ENCODE assay signal across 9 cellular contexts in the genomic region with DNA sequence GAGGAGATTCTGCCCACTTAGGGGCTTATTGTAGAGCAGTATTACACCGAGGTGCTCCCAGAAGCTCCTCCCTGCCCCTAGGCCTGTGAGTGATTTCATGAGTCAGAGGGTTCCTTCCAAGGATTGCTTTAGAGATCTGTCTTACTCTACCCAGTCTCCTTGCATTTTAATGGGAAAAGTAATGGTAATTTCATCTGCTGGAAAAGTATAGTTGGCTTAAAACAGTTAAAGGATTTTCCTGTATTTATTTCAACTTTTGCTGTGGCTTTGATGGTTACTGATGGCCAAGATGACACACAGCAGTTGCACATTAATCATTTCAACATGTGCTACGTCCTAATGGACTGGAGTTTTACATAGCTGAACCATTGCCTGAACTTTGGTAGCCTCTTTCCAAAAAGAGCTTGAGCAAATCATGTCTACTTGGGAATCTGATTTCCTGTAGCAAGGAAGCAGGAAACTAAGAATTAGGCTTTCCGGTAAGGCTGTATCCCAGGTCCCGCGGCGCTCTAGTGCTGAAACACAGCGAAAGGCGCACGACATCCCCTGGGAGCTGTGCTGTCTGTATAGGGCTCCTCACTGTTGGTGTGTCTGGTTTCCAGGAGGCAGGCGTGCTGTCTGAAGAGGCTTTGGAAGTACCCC. TPM values are rescaled to one million over a fixed set of nuclear protein-coding genes. Genes with fewer than 3 reads are reported as not detected.
DNase-seq lines count a peak whose midpoint lies in the region; ATAC-seq, FAIRE-seq and TF ChIP-seq lines count a peak whose summit lies in the region.
"Had no signal": no experiment of that assay in that cellular context is flagged by ENCODE, and none has a peak within 500 bp of the region (broad histone marks: within the 10 kb centered on the region; RNA-seq: fewer than 3 reads in every experiment).

No MANE protein-coding gene starts in this region.

- no peak for TF ChIP-seq RAD21 in K562 (CRISPR knock-in tag; conservative IDR thresholded peaks at IDR 0.05 in 1 of 2, IDR thresholded peaks at IDR 0.05 in 1 of 2)

- POLR2A ChIA-PET in K562 (lab: Yijun Ruan, JAX) = no interaction called here

- no peak for FAIRE-seq in K562 (lab: Jason Lieb, UNC)

- H3K79me2 ChIP-seq in DND-41 (ENCODE audit: insufficient read depth, low read length) (peaks cover 69% of the 10 kb centered on the region), K562 (ENCODE audit: control insufficient read depth, insufficient read depth, low read length) (no peaks in the 10 kb centered on the region)

- no peak for TF ChIP-seq EP300 in K562 (IDR thresholded peaks at IDR 0.05; ENCODE audit: low read length)

- DNase-seq in DND-41 (peak; percentile 51), K562 (ENCODE audit: extremely low read depth in 1 of 4, low spot score in 3 of 4) (no peak), myocyte (ENCODE audit: low read depth) (peak; percentile 75), mesenteric fat pad (ENCODE audit: low spot score) (no peak), prostate gland (ENCODE audit: low spot score) (no peak), NCI-H1694 treated with DMSO at 0.1 percent for 48 hours (lab: John Stamatoyannopoulos, UW) (no peak)
- DNase-seq: Karpas-422 had no signal

- TF ChIP-seq POLR2A in K562 (conservative IDR thresholded peaks at IDR 0.05) = no peak
- TF ChIP-seq POLR2A in prostate gland (IDR thresholded peaks at IDR 0.05) = no peak

- H3K9me3 ChIP-seq in DND-41 (ENCODE audit: insufficient read depth, low read length, severe bottlenecking) = no peaks in the 10 kb centered on the region
- H3K9me3 ChIP-seq in HUES64 (ENCODE audit: insufficient read depth, low read depth, low read length) = no peaks in the 10 kb centered on the region
- H3K9me3 ChIP-seq in K562 (replicated peaks; ENCODE audit: control insufficient read depth, insufficient read depth, low read depth, low read length) = no peaks in the 10 kb centered on the region
- no peaks in the 10 kb centered on the region for H3K9me3 ChIP-seq in prostate gland

- H3K9me1 ChIP-seq in K562 (ENCODE audit: control insufficient read depth, insufficient read depth, low read length) = no peaks in the 10 kb centered on the region

- H3K36me3 ChIP-seq in DND-41 (ENCODE audit: insufficient read depth, low read length) (peaks cover 5% of the 10 kb centered on the region), HUES64 (ENCODE audit: insufficient read depth, low read length) (no peaks in the 10 kb centered on the region), K562 (ENCODE audit: control insufficient read depth, insufficient read depth, low read length) (no peaks in the 10 kb centered on the region), prostate gland (no peaks in the 10 kb centered on the region)

- ATAC-seq in DND-41 (ENCODE audit: insufficient read depth, low read depth) (peak; percentile 29; the same call in 2 of the 3 replicates), K562 (no peak), HG03469 (IDR thresholded peaks at IDR 0.05; ENCODE audit: unreplicated experiment) (no peak)

- intact Hi-C loops in K562 (cut with micrococcal nuclease) (no loop called here), prostate gland (cut with DNase I) (loop anchor here (5.0 kb wide), 1 partner anchor 40 kb away; no protein-coding TSS in a partner anchor)

- no TSS peak for BruUV-seq in K562 (replicated peaks; lab: Mats Ljungman, UMichigan)

- H4K20me1 ChIP-seq in DND-41 (ENCODE audit: insufficient read depth, low read length) = no peaks in the 10 kb centered on the region
- no peaks in the 10 kb centered on the region for H4K20me1 ChIP-seq in K562 (replicated peaks; ENCODE audit: control insufficient read depth, insufficient read depth, low read length)

- no peak overlapping the region; the same call in 1 of the 2 replicates for H2AFZ ChIP-seq in DND-41 (ENCODE audit: low read depth, low read length)
- no peak overlapping the region for H2AFZ ChIP-seq in K562 (ENCODE audit: low read depth, low read length)

- TF ChIP-seq CTCF in DND-41 (IDR thresholded peaks at IDR 0.05; ENCODE audit: borderline replicate concordance, extremely low read depth, low read length, poor library complexity, severe bottlenecking) = no peak
- TF ChIP-seq CTCF in K562 (IDR thresholded peaks at IDR 0.05 in 2 of 3, conservative IDR thresholded peaks at IDR 0.05 in 1 of 3; ENCODE audit: insufficient read depth in 2 of 3, low read depth in 1 of 3, low read length in 3 of 3) = no peak
- no peak for TF ChIP-seq CTCF in prostate gland (IDR thresholded peaks at IDR 0.05)

- H3K4me2 ChIP-seq in DND-41 (ENCODE audit: insufficient read depth, low read length) (peak overlapping the region; percentile 90), K562 (ENCODE audit: insufficient read depth, low read length) (no peak overlapping the region)

- peak overlapping the region; percentile 100 for H3K9ac ChIP-seq in DND-41 (ENCODE audit: low read depth, low read length)
- no peak overlapping the region for H3K9ac ChIP-seq in HUES64 (ENCODE audit: low read depth, low read length)
- H3K9ac ChIP-seq in K562 (ENCODE audit: insufficient read depth in 1 of 2, low read depth in 2 of 2, low read length in 2 of 2) = no peak overlapping the region

- 83% methylated on average over 10 of the region's 10 CpGs for WGBS in HUES64
- WGBS in K562 (ENCODE audit: insufficient coverage, low coverage, missing lambda C conversion rate) = 43% methylated on average over 10 of the region's 10 CpGs
- 76% methylated on average over 10 of the region's 10 CpGs for WGBS in prostate gland

- in situ Hi-C loops in K562 (cut with MboI) = no loop called here

- H3K4me3 ChIP-seq in DND-41 (ENCODE audit: low read depth in 1 of 2, low read length in 2 of 2) = peak overlapping the region; percentile 89 to 90; a peak in 3 of 4 replicates
- peak overlapping the region; percentile 86; the same call in 1 of the 2 replicates for H3K4me3 ChIP-seq in HUES64 (ENCODE audit: low read length)
- H3K4me3 ChIP-seq in K562 = no peak overlapping the region
- H3K4me3 ChIP-seq in prostate gland = no peak overlapping the region

- H3K27me3 ChIP-seq in DND-41 (ENCODE audit: insufficient read depth, low read length, poor library complexity) (no peaks in the 10 kb centered on the region), HUES64 (ENCODE audit: insufficient read depth, low read length) (peaks cover 5% of the 10 kb centered on the region; the same call in 1 of the 2 replicates), K562 (ENCODE audit: control insufficient read depth in 2 of 2, insufficient read depth in 2 of 2, low read length in 2 of 2) (peaks cover 7 to 46% of the 10 kb centered on the region in 2 experiments; a peak in 4 of 5 replicates), prostate gland (replicated peaks; ENCODE audit: insufficient read depth) (no peaks in the 10 kb centered on the region)

- H3K4me1 ChIP-seq in DND-41 (ENCODE audit: insufficient read depth, low read length) (peaks cover 44% of the 10 kb centered on the region), HUES64 (ENCODE audit: insufficient read depth, low read length) (peaks cover 10% of the 10 kb centered on the region; the same call in 1 of the 2 replicates), K562 (replicated peaks in 1 of 2; ENCODE audit: control insufficient read depth in 2 of 2, insufficient read depth in 2 of 2, low read length in 2 of 2) (peaks cover 0 to 14% of the 10 kb centered on the region in 2 experiments; a peak in 3 of 5 replicates), prostate gland (replicated peaks) (no peaks in the 10 kb centered on the region)

- CTCF ChIA-PET in K562 (lab: Yijun Ruan, JAX; ENCODE audit: low intra/inter-chr PET ratio) = no interaction called here

- H3K27ac ChIP-seq in DND-41 (ENCODE audit: low read length) (peak overlapping the region; percentile 100), HUES64 (ENCODE audit: low read depth, low read length) (no peak overlapping the region), K562 (ENCODE audit: extremely low read depth, low read depth, low read length) (no peak overlapping the region), prostate gland (no peak overlapping the region)

TF ChIP-seq in K562, 482 proteins besides CTCF, POLR2A, EP300 and RAD21 (continues in another document):
- TF ChIP-seq ZNF3 (CRISPR knock-in tag; IDR thresholded peaks at IDR 0.05) (no peak), FOSL1 (tag; conservative IDR thresholded peaks at IDR 0.05) (0 out of 2 replicates have a peak, but pooled peaks have one; percentile 13)

RNA-seq across cellular contexts. Expression of a gene that starts 9.2 kb away (rescaled TPM):
- polyA plus RNA-seq in HUES64 (2013, experiment 1 of 2) = not detected
- not detected for polyA plus RNA-seq in HUES64 (2013, experiment 2 of 2)
- total RNA-seq in K562 (2011; cell fraction: chromatin; rRNA removed; ENCODE audit: low replicate concordance) = 0.21 and 0.28 TPM in 2 replicates
- 0.39 and 0.50 TPM in 2 replicates for total RNA-seq in K562 (2011; cell fraction: nucleolus; rRNA removed)
- 0.37 TPM in 1 of 2 replicates, not detected in the other for total RNA-seq in K562 (2011; cell fraction: nucleoplasm; rRNA removed)
- total RNA-seq in K562 (2014; rRNA removed) (not detected in 2 replicates), K562 (2014; rRNA removed; fragmentation: Illumina TruSeq; extraction: Trizol) (0.07 TPM in 1 of 2 replicates, not detected in the other), K562 (2015; rRNA removed; fragmentation: Illumina TruSeq; extraction: Trizol) (not detected in 2 replicates), K562 (2021) (not detected in 2 replicates), myocyte (not detected in 2 replicates), mesenteric fat pad (not detected), prostate gland (under 1 TPM in 1 of 2 donors, not detected in 1; 0.97 TPM)
- polyA plus RNA-seq in K562 (2011; rRNA removed) (0.07 and 0.11 TPM in 2 replicates), K562 (2014; fragmentation: Illumina TruSeq; extraction: Trizol) (0.15 TPM in 1 of 2 replicates, not detected in the other), K562 (2014; fragmentation: Nextera tagmentation; extraction: Ambion mirVana) (not detected), K562 (2014; rRNA removed) (0.17 and 0.88 TPM in 2 replicates)
- 0.15 TPM in 1 of 2 replicates, not detected in the other for polyA plus RNA-seq in K562 (2011; cell fraction: cytosol; rRNA removed)
- 0.47 TPM in 1 of 2 replicates, not detected in the other for polyA plus RNA-seq in K562 (2011; cell fraction: nucleus; rRNA removed)
- 0.25 TPM in 1 of 2 replicates, not detected in the other for polyA plus RNA-seq in K562 (2012)
- not detected in 2 replicates for polyA minus RNA-seq in K562 (2011; rRNA and poly(A)+ RNA removed)
- polyA minus RNA-seq in K562 (2011; cell fraction: cytosol; rRNA and poly(A)+ RNA removed) = not detected in 2 replicates
- 0.22 and 0.27 TPM in 2 replicates for polyA minus RNA-seq in K562 (2011; cell fraction: nucleus; rRNA and poly(A)+ RNA removed)
- polyA plus RNA-seq in myocyte (2012) = not detected

Comparison
In these comparisons a context has a peak if more than half of its experiments do, and no peak if none do; other contexts are left out.
1. DNase-seq: peak in DND-41 (single experiment) and myocyte (single experiment); none in K562 (0 of 4), mesenteric fat pad (single experiment), prostate gland (single experiment) and NCI-H1694 treated with DMSO at 0.1 percent for 48 hours (single experiment).
2. H3K4me3 ChIP-seq: peak in DND-41 (2 of 2) and HUES64 (single experiment); none in K562 (single experiment) and prostate gland (0 of 2).